In genomic region chr16:68070249-68070725, GRCh38 we compare ENCODE assay signal across 16 cellular contexts. TPM values are rescaled to one million over a fixed set of nuclear protein-coding genes. Genes with fewer than 3 reads are reported as not detected.
DNase-seq lines count a peak whose midpoint lies in the region; ATAC-seq, FAIRE-seq and TF ChIP-seq lines count a peak whose summit lies in the region.
"Had no signal": no experiment of that assay in that cellular context is flagged by ENCODE, and none has a peak within 500 bp of the region (broad histone marks: within the 10 kb centered on the region; RNA-seq: fewer than 3 reads in every experiment).

No MANE protein-coding gene starts in this region.

- no TSS peak for BruUV-seq in GM12878 (replicated peaks; lab: Mats Ljungman, UMichigan)

- POLR2A ChIA-PET in GM12878 (lab: Charles Lee) = interaction anchor here (0.7 to 8.8 kb wide), 5 partner anchors 9 to 175 kb away, joined by 3 to 135 read pairs (median 4); partner anchors contain the start of genes NFATC3 and PLA2G15

- H3K27ac ChIP-seq in KOPT-K1 (ENCODE audit: low read depth, low read length, poor library complexity, severe bottlenecking) (peak overlapping the region; percentile 78), GM12878 (ENCODE audit: control insufficient read depth, insufficient read depth) (peak overlapping the region; percentile 42)

- H3K4me1 ChIP-seq in GM12878 (ENCODE audit: control insufficient read depth, insufficient read depth, low read length) = peaks cover 36% of the 10 kb centered on the region

- FAIRE-seq in GM12878 (lab: Jason Lieb, UNC) = no peak
- FAIRE-seq: colon had no signal

- H3K79me2 ChIP-seq in GM12878 (ENCODE audit: control insufficient read depth, insufficient read depth, low read length) = no peaks in the 10 kb centered on the region

- H2AFZ ChIP-seq in GM12878 (ENCODE audit: control insufficient read depth, low read depth, low read length) = no peak overlapping the region

- no peaks in the 10 kb centered on the region for H3K9me3 ChIP-seq in KOPT-K1 (ENCODE audit: insufficient read depth, low read length, poor library complexity, severe bottlenecking)
- no peaks in the 10 kb centered on the region for H3K9me3 ChIP-seq in GM12878 (replicated peaks; ENCODE audit: control insufficient read depth, insufficient read depth, low read length)
- H3K9me3 ChIP-seq: stomach had no signal

- DNase-seq in GM12878 (ENCODE audit: low read depth, low spot score) (no peak), NCI-H2227 treated with DMSO at 0.1 percent for 48 hours (lab: John Stamatoyannopoulos, UW) (no peak), NCI-H524 (lab: John Stamatoyannopoulos, UW) (no peak), endothelial cell (ENCODE audit: low spot score) (no peak)
- peak; percentile 24 for DNase-seq in stimulated activated CD8-positive, alpha-beta memory T cell treated with anti-CD3 and anti-CD28 coated beads, Interleukin-4, amount 100 ng/mL, for 48 hours
- DNase-seq: NCI-H2081 treated with DMSO at 0.1 percent for 48 hours, PC-3, stomach, T-helper 9 cell had no signal

- no peak overlapping the region for H3K4me3 ChIP-seq in GM12878
- H3K4me3 ChIP-seq: stomach had no signal

- no peak for TF ChIP-seq RAD21 in GM12878 (IDR thresholded peaks at IDR 0.05; ENCODE audit: insufficient read depth, low read depth, low read length)

- 0 out of 2 replicates have a peak overlapping the region, but pooled peaks have one; percentile 13 for H3K4me2 ChIP-seq in GM12878 (ENCODE audit: control insufficient read depth, insufficient read depth)

- H3K27me3 Mint-ChIP-seq in endothelial cell (ENCODE audit: unreplicated experiment) = peaks cover 6% of the 10 kb centered on the region

- ATAC-seq in GM18907 (IDR thresholded peaks at IDR 0.05; ENCODE audit: unreplicated experiment) (peak; percentile 27), GM12878 (peak; percentile 40), HG03095 (IDR thresholded peaks at IDR 0.05; ENCODE audit: unreplicated experiment) (no peak)
- ATAC-seq: PC-3 had no signal

- WGBS in GM12878 (ENCODE audit: insufficient coverage, insufficient replicate concordance, low lambda C conversion rate, missing lambda C conversion rate) = 5% methylated on average over 2 of the region's 2 CpGs

- no peak overlapping the region for H3K27ac Mint-ChIP-seq in endothelial cell (ENCODE audit: unreplicated experiment)

- H3K4me3 Mint-ChIP-seq in endothelial cell (ENCODE audit: unreplicated experiment) = no peak overlapping the region
- H3K4me3 Mint-ChIP-seq: neural crest cell had no signal

- H3K27me3 ChIP-seq in GM12878 (replicated peaks in 1 of 2; ENCODE audit: control insufficient read depth in 2 of 2, insufficient read depth in 2 of 2, low read length in 1 of 2) = no peaks in the 10 kb centered on the region
- H3K27me3 ChIP-seq: stomach had no signal

- peaks cover 4% of the 10 kb centered on the region for H3K4me1 Mint-ChIP-seq in endothelial cell (ENCODE audit: unreplicated experiment)

- no peaks in the 10 kb centered on the region for H4K20me1 ChIP-seq in GM12878 (ENCODE audit: control insufficient read depth, insufficient read depth)

- H3K36me3 ChIP-seq in KOPT-K1 (ENCODE audit: insufficient read depth, low read length) = peaks cover 29% of the 10 kb centered on the region
- H3K36me3 ChIP-seq in GM12878 (ENCODE audit: control insufficient read depth in 2 of 2, insufficient read depth in 2 of 2, low read length in 1 of 2) = peaks cover 21 to 32% of the 10 kb centered on the region in 2 experiments; a peak in 3 of 4 replicates

- TF ChIP-seq EP300 in GM12878 (IDR thresholded peaks at IDR 0.05; ENCODE audit: borderline replicate concordance in 1 of 2, control insufficient read depth in 1 of 2, low read depth in 2 of 2, low read length in 2 of 2) = no peak

- no peaks in the 10 kb centered on the region for H3K9me3 Mint-ChIP-seq in endothelial cell (ENCODE audit: unreplicated experiment)
- H3K9me3 Mint-ChIP-seq: neural crest cell had no signal

- RAD21 ChIA-PET in GM12878 (lab: Charles Lee; ENCODE audit: unreplicated experiment) = interaction anchor here (0.6 to 9.8 kb wide), 8 partner anchors 9 to 188 kb away, joined by 3 to 105 read pairs (median 4); partner anchors contain the start of gene NFATC3

- H3K36me3 Mint-ChIP-seq in endothelial cell (ENCODE audit: low read depth, unreplicated experiment) = peaks cover 31% of the 10 kb centered on the region

- in situ Hi-C loops in GM12878 (cut with MboI) = no loop called here

- no peak overlapping the region for H3K9ac ChIP-seq in GM12878 (ENCODE audit: control insufficient read depth, insufficient read depth, low read length)

- TF ChIP-seq CTCF in GM12878 (IDR thresholded peaks at IDR 0.05 in 2 of 3, conservative IDR thresholded peaks at IDR 0.05 in 1 of 3; ENCODE audit: control insufficient read depth in 2 of 3, extremely low read depth in 1 of 3, insufficient read depth in 1 of 3, low read depth in 3 of 3, low read length in 3 of 3) (no peak), endothelial cell (IDR thresholded peaks at IDR 0.05; ENCODE audit: unreplicated experiment) (no peak)

- CTCF ChIA-PET in GM12878 (lab: Yijun Ruan, JAX) = interaction anchor here (0.7 to 8.2 kb wide), 16 partner anchors 9 to 226 kb away, joined by 3 to 109 read pairs (median 4); partner anchors contain the start of gene NFATC3

- intact Hi-C loops in GM12878 (cut with micrococcal nuclease; ENCODE audit: unreplicated experiment) = no loop called here

- no peak for TF ChIP-seq POLR2A in GM12878 (IDR thresholded peaks at IDR 0.05; ENCODE audit: low read depth, low read length)

- SMC1A ChIA-PET in GM12878 (lab: Charles Lee; ENCODE audit: uncharacterized antibody, unreplicated experiment) = interaction anchor here (0.6 to 3.7 kb wide), 12 partner anchors 9 to 194 kb away, joined by 3 to 25 read pairs (median 5); partner anchors contain the start of genes NFATC3 and SLC7A6

RNA-seq across cellular contexts. Expression of gene NFATC3, which starts 14.9 kb away (rescaled TPM):
- 72.1 and 76.3 TPM in 2 replicates for total RNA-seq in GM12878 (2013; cell fraction: nucleolus; rRNA removed)
- total RNA-seq in GM12878 (2014; rRNA removed) = 25.8 and 27.6 TPM in 2 replicates
- 21.2 and 23.2 TPM in 2 replicates for total RNA-seq in GM12878 (2014; rRNA removed; fragmentation: Illumina TruSeq; extraction: Trizol)
- total RNA-seq in GM12878 (2021) = 37.6 and 37.8 TPM in 2 replicates
- 8.0 TPM for polyA plus RNA-seq in GM12878 (2011; ENCODE audit: low read depth)
- 31.3 and 34.7 TPM in 2 replicates for polyA plus RNA-seq in GM12878 (2011; rRNA removed)
- polyA plus RNA-seq in GM12878 (2011; cell fraction: cytosol; rRNA removed) = 26.9 and 27.8 TPM in 2 replicates
- 18.5 and 19.7 TPM in 2 replicates for polyA plus RNA-seq in GM12878 (2011; cell fraction: nucleus; rRNA removed)
- polyA plus RNA-seq in GM12878 (2012) = 9.8 and 10.5 TPM in 2 replicates
- polyA plus RNA-seq in GM12878 (2014; fragmentation: Illumina TruSeq; extraction: Trizol) = 24.4 and 29.5 TPM in 2 replicates
- polyA plus RNA-seq in GM12878 (2014; fragmentation: Nextera tagmentation; extraction: Ambion mirVana) = 1 to 10 TPM; 4.2 to 5.5 TPM
- 20.9 and 23.6 TPM in 2 replicates for polyA plus RNA-seq in GM12878 (2014; rRNA removed)
- polyA plus RNA-seq in GM12878 (2016; fragmentation: Nextera tagmentation; extraction: Ambion mirVana) = 10 to 100 TPM; 25.4 to 32.2 TPM
- polyA minus RNA-seq in GM12878 (2011; rRNA and poly(A)+ RNA removed) = 113 and 115 TPM in 2 replicates
- polyA minus RNA-seq in GM12878 (2011; cell fraction: cytosol; rRNA and poly(A)+ RNA removed) = 29.3 and 32.2 TPM in 2 replicates
- 27.4 and 39.6 TPM in 2 replicates for polyA minus RNA-seq in GM12878 (2011; cell fraction: nucleus; rRNA and poly(A)+ RNA removed)
- 38.4 TPM for total RNA-seq in endothelial cell (ENCODE audit: unreplicated experiment)

RNA-seq across cellular contexts. Expression of gene DUS2, which starts 47.2 kb away (rescaled TPM):
- 38.8 and 41.3 TPM in 2 replicates for total RNA-seq in GM12878 (2013; cell fraction: nucleolus; rRNA removed)
- total RNA-seq in GM12878 (2014; rRNA removed) (28.7 and 33.5 TPM in 2 replicates), GM12878 (2014; rRNA removed; fragmentation: Illumina TruSeq; extraction: Trizol) (25.8 and 26.4 TPM in 2 replicates), GM12878 (2021) (25.2 and 28.1 TPM in 2 replicates), endothelial cell (ENCODE audit: unreplicated experiment) (16.4 TPM)
- 22.0 TPM for polyA plus RNA-seq in GM12878 (2011; ENCODE audit: low read depth)
- polyA plus RNA-seq in GM12878 (2011; rRNA removed) (12.4 and 17.9 TPM in 2 replicates), GM12878 (2014; fragmentation: Illumina TruSeq; extraction: Trizol) (18.9 and 24.6 TPM in 2 replicates), GM12878 (2014; fragmentation: Nextera tagmentation; extraction: Ambion mirVana) (1 to 10 TPM; 4.8 to 7.8 TPM), GM12878 (2014; rRNA removed) (21.7 and 23.0 TPM in 2 replicates), GM12878 (2016; fragmentation: Nextera tagmentation; extraction: Ambion mirVana) (10 to 100 TPM; 28.9 to 32.3 TPM)
- polyA plus RNA-seq in GM12878 (2011; cell fraction: cytosol; rRNA removed) = 24.7 and 29.1 TPM in 2 replicates
- 45.5 and 48.1 TPM in 2 replicates for polyA plus RNA-seq in GM12878 (2011; cell fraction: nucleus; rRNA removed)
- polyA plus RNA-seq in GM12878 (2012) = 23.1 and 24.4 TPM in 2 replicates
- polyA minus RNA-seq in GM12878 (2011; rRNA and poly(A)+ RNA removed) = 23.3 and 26.8 TPM in 2 replicates
- polyA minus RNA-seq in GM12878 (2011; cell fraction: cytosol; rRNA and poly(A)+ RNA removed) = 10.0 TPM in 2 replicates
- 17.7 and 24.9 TPM in 2 replicates for polyA minus RNA-seq in GM12878 (2011; cell fraction: nucleus; rRNA and poly(A)+ RNA removed)

RNA-seq across cellular contexts. Expression of gene DDX28, which starts 47.3 kb away (rescaled TPM):
- 13.7 and 15.9 TPM in 2 replicates for total RNA-seq in GM12878 (2013; cell fraction: nucleolus; rRNA removed)
- 20.1 and 24.1 TPM in 2 replicates for total RNA-seq in GM12878 (2014; rRNA removed)
- total RNA-seq in GM12878 (2014; rRNA removed; fragmentation: Illumina TruSeq; extraction: Trizol) = 14.8 and 15.8 TPM in 2 replicates
- 25.4 and 25.5 TPM in 2 replicates for total RNA-seq in GM12878 (2021)
- polyA plus RNA-seq in GM12878 (2011; ENCODE audit: low read depth) = 12.2 TPM
- polyA plus RNA-seq in GM12878 (2011; rRNA removed) = 10.3 and 15.3 TPM in 2 replicates
- polyA plus RNA-seq in GM12878 (2011; cell fraction: cytosol; rRNA removed) = 14.2 and 21.8 TPM in 2 replicates
- 15.9 and 17.2 TPM in 2 replicates for polyA plus RNA-seq in GM12878 (2011; cell fraction: nucleus; rRNA removed)
- 13.2 and 14.4 TPM in 2 replicates for polyA plus RNA-seq in GM12878 (2012)
- polyA plus RNA-seq in GM12878 (2014; fragmentation: Illumina TruSeq; extraction: Trizol) = 14.3 and 14.5 TPM in 2 replicates
- 1 to 10 TPM; 3.6 to 7.2 TPM for polyA plus RNA-seq in GM12878 (2014; fragmentation: Nextera tagmentation; extraction: Ambion mirVana)
- polyA plus RNA-seq in GM12878 (2014; rRNA removed) = 29.3 and 32.3 TPM in 2 replicates
- 10 to 100 TPM; 34.1 to 40.4 TPM for polyA plus RNA-seq in GM12878 (2016; fragmentation: Nextera tagmentation; extraction: Ambion mirVana)
- polyA minus RNA-seq in GM12878 (2011; rRNA and poly(A)+ RNA removed) = 12.5 and 19.6 TPM in 2 replicates
- polyA minus RNA-seq in GM12878 (2011; cell fraction: cytosol; rRNA and poly(A)+ RNA removed) = 3.5 and 6.2 TPM in 2 replicates
- polyA minus RNA-seq in GM12878 (2011; cell fraction: nucleus; rRNA and poly(A)+ RNA removed) = 12.8 and 17.3 TPM in 2 replicates
- total RNA-seq in endothelial cell (ENCODE audit: unreplicated experiment) = 10.3 TPM

RNA-seq across cellular contexts. Expression of gene DPEP2NB, which starts 54.6 kb away (rescaled TPM):
- not detected in 2 replicates for total RNA-seq in GM12878 (2013; cell fraction: nucleolus; rRNA removed)
- total RNA-seq in GM12878 (2014; rRNA removed) = not detected in 2 replicates
- not detected in 2 replicates for total RNA-seq in GM12878 (2014; rRNA removed; fragmentation: Illumina TruSeq; extraction: Trizol)
- not detected in 2 replicates for total RNA-seq in GM12878 (2021)
- not detected for polyA plus RNA-seq in GM12878 (2011; ENCODE audit: low read depth)
- polyA plus RNA-seq in GM12878 (2011; rRNA removed) = not detected in 2 replicates
- polyA plus RNA-seq in GM12878 (2011; cell fraction: cytosol; rRNA removed) = 0.05 TPM in 1 of 2 replicates, not detected in the other
- polyA plus RNA-seq in GM12878 (2011; cell fraction: nucleus; rRNA removed) = not detected in 2 replicates
- polyA plus RNA-seq in GM12878 (2012) = not detected in 2 replicates
- polyA plus RNA-seq in GM12878 (2014; fragmentation: Illumina TruSeq; extraction: Trizol) = not detected in 2 replicates
- not detected for polyA plus RNA-seq in GM12878 (2014; fragmentation: Nextera tagmentation; extraction: Ambion mirVana)
- not detected in 2 replicates for polyA plus RNA-seq in GM12878 (2014; rRNA removed)
- not detected for polyA plus RNA-seq in GM12878 (2016; fragmentation: Nextera tagmentation; extraction: Ambion mirVana)
- not detected in 2 replicates for polyA minus RNA-seq in GM12878 (2011; rRNA and poly(A)+ RNA removed)
- polyA minus RNA-seq in GM12878 (2011; cell fraction: cytosol; rRNA and poly(A)+ RNA removed) = not detected in 2 replicates
- not detected in 2 replicates for polyA minus RNA-seq in GM12878 (2011; cell fraction: nucleus; rRNA and poly(A)+ RNA removed)
- total RNA-seq in endothelial cell (ENCODE audit: unreplicated experiment) = not detected
- total RNA-seq: Daoy, kidney epithelial cell, neural crest cell, PC-3, stomach had no signal
- polyA plus RNA-seq: stomach had no signal
